In genomic region chr3:24678021-24678420, GRCh38 we compare ENCODE assay signal across 10 cellular contexts.
DNase-seq lines count a peak whose midpoint lies in the region; ATAC-seq and TF ChIP-seq lines count a peak whose summit lies in the region.
"Had no signal": no experiment of that assay in that cellular context is flagged by ENCODE, and none has a peak within 500 bp of the region (broad histone marks: within the 10 kb centered on the region; RNA-seq: fewer than 3 reads in every experiment).

No MANE protein-coding gene starts in this region.

- no peaks in the 10 kb centered on the region for H4K20me1 ChIP-seq in BLaER1 treated with 17β-estradiol and CSF1 and Interleukin-3, amounts not matched to agents 10 nM and 100 nM
- H4K20me1 ChIP-seq in HCT116 (ENCODE audit: insufficient read depth) (no peaks in the 10 kb centered on the region), hepatocyte (ENCODE audit: insufficient read depth, poor library complexity, severe bottlenecking) (no peaks in the 10 kb centered on the region)

- H3K79me2 ChIP-seq in HCT116 (ENCODE audit: insufficient read depth, low read length) (no peaks in the 10 kb centered on the region), hepatocyte (no peaks in the 10 kb centered on the region)

- in situ Hi-C loops in ACHN (cut with HindIII; ENCODE audit: low pct_ligation_motif_present, low pct_unique_long_range_greater_than_20kb, low sequenced_read_pairs) = no loop called here

- POLR2A ChIA-PET in HCT116 (lab: Charles Lee) = no interaction called here

- TF ChIP-seq CTCF in HCT116 (IDR thresholded peaks at IDR 0.05 in 2 of 3, conservative IDR thresholded peaks at IDR 0.05 in 1 of 3; ENCODE audit: borderline replicate concordance in 1 of 3, insufficient read depth in 1 of 3, low read depth in 2 of 3, low read length in 2 of 3) (no peak), RWPE2 (IDR thresholded peaks at IDR 0.05; ENCODE audit: poor library complexity, severe bottlenecking) (no peak), hepatocyte (IDR thresholded peaks at IDR 0.05; ENCODE audit: poor library complexity) (no peak), omental fat pad (IDR thresholded peaks at IDR 0.05) (no peak)

- WGBS in hepatocyte (ENCODE audit: low lambda C conversion rate, missing lambda C conversion rate) = 64% methylated on average over 2 of the region's 2 CpGs

- BruUV-seq in HCT116 (replicated peaks; lab: Mats Ljungman, UMichigan) = no TSS peak

- no peak for ATAC-seq in HCT116
- ATAC-seq in RWPE2 (ENCODE audit: low read depth) = no peak
- ATAC-seq in omental fat pad (ENCODE audit: low FRiP score) = no peak

- peaks cover 0 to 7% (median 0%) of the 10 kb centered on the region in 11 experiments; a peak in 2 of 22 replicates for H3K9me3 ChIP-seq in BLaER1 treated with 17β-estradiol and CSF1 and Interleukin-3, amounts not matched to agents 10 nM and 100 nM (replicated peaks in 1 of 11)
- H3K9me3 ChIP-seq in HCT116 (ENCODE audit: control insufficient read depth in 1 of 2, insufficient read depth in 1 of 2, low read depth in 1 of 2, low read length in 2 of 2) (no peaks in the 10 kb centered on the region), RWPE2 (ENCODE audit: severe bottlenecking) (no peaks in the 10 kb centered on the region), hepatocyte (ENCODE audit: low read depth) (no peaks in the 10 kb centered on the region)

- no peak for TF ChIP-seq RAD21 in HCT116 (IDR thresholded peaks at IDR 0.05; ENCODE audit: low read depth)

- H3K4me3 ChIP-seq in BLaER1 treated with 17β-estradiol and CSF1 and Interleukin-3, amounts not matched to agents 10 nM and 100 nM = peak overlapping the region in 8 of 10 experiments; percentile 24 to 60 (median 43); a peak in 12 of 20 replicates
- H3K4me3 ChIP-seq in HCT116 (replicated peaks in 1 of 2; ENCODE audit: low read depth in 1 of 2, low read length in 2 of 2) (no peak overlapping the region), RWPE2 (ENCODE audit: severe bottlenecking) (no peak overlapping the region), hepatocyte (no peak overlapping the region)
- H3K4me3 ChIP-seq: lung had no signal

- RAD21 ChIA-PET in HCT116 (lab: Charles Lee; ENCODE audit: low non-redundant PET in 1 of 2, low total read pairs in 2 of 2, uncharacterized antibody in 2 of 2, unreplicated experiment in 2 of 2) = no interaction called here

- H3K4me2 ChIP-seq in BLaER1 treated with 17β-estradiol and CSF1 and Interleukin-3, amounts not matched to agents 10 nM and 100 nM = peak overlapping the region; percentile 81 to 97 (median 93)
- peak overlapping the region; percentile 16; the same call in 1 of the 2 replicates for H3K4me2 ChIP-seq in HCT116 (ENCODE audit: low read length)
- peak overlapping the region; percentile 63 for H3K4me2 ChIP-seq in hepatocyte

- peaks cover 24 to 77% (median 50%) of the 10 kb centered on the region in 10 experiments for H3K4me1 ChIP-seq in BLaER1 treated with 17β-estradiol and CSF1 and Interleukin-3, amounts not matched to agents 10 nM and 100 nM
- H3K4me1 ChIP-seq in HCT116 (ENCODE audit: control insufficient read depth in 1 of 2, insufficient read depth in 2 of 2, low read length in 2 of 2) (peaks cover 0 to 6% of the 10 kb centered on the region in 2 experiments; a peak in 1 of 4 replicates), RWPE2 (ENCODE audit: insufficient read depth, poor library complexity, severe bottlenecking) (peaks cover 36% of the 10 kb centered on the region), hepatocyte (ENCODE audit: insufficient read depth) (peaks cover 6% of the 10 kb centered on the region)

- H3K9ac ChIP-seq in BLaER1 treated with 17β-estradiol and CSF1 and Interleukin-3, amounts not matched to agents 10 nM and 100 nM = peak overlapping the region in 10 of 11 experiments; percentile 48 to 88 (median 78); a peak in 20 of 22 replicates
- H3K9ac ChIP-seq in HCT116 (ENCODE audit: low read length) = no peak overlapping the region

- peak overlapping the region in 10 of 11 experiments; percentile 51 to 98 (median 90); a peak in 21 of 22 replicates for H3K27ac ChIP-seq in BLaER1 treated with 17β-estradiol and CSF1 and Interleukin-3, amounts not matched to agents 10 nM and 100 nM
- H3K27ac ChIP-seq in HCT116 (ENCODE audit: low read depth, low read length) = no peak overlapping the region
- peak overlapping the region; percentile 61 for H3K27ac ChIP-seq in RWPE2 (ENCODE audit: poor library complexity, severe bottlenecking)
- peak overlapping the region; percentile 62 for H3K27ac ChIP-seq in hepatocyte

- CTCF ChIA-PET in HCT116 (lab: Charles Lee) = interaction anchor here (0.6 kb wide), 1 partner anchor 676 kb away, joined by 3 read pairs; no protein-coding TSS in a partner anchor

- no peaks in the 10 kb centered on the region for H3K9me2 ChIP-seq in HCT116 (ENCODE audit: insufficient read depth)
- H3K9me2 ChIP-seq in hepatocyte (replicated peaks; ENCODE audit: insufficient read depth) = no peaks in the 10 kb centered on the region

- intact Hi-C loops in HCT116 (cut with micrococcal nuclease) = no loop called here

- DNase-seq in HCT116 (ENCODE audit: low read depth, low spot score) (no peak), RWPE2 (ENCODE audit: low spot score) (no peak), hepatocyte (ENCODE audit: low spot score) (no peak), omental fat pad (ENCODE audit: low spot score) (no peak), ACHN (no peak), NCI-H69 (lab: John Stamatoyannopoulos, UW) (no peak)
- no peak for DNase-seq in stimulated activated CD4-positive, alpha-beta T cell treated with anti-CD3 and anti-CD28 coated beads, Interleukin-2, amount 100 ng/mL, for 48 hours
- DNase-seq: MM.1S had no signal

- H2AFZ ChIP-seq in HCT116 (ENCODE audit: low read depth, low read length, poor library complexity, severe bottlenecking) (no peak overlapping the region), hepatocyte (peak overlapping the region; percentile 14)

- peaks cover 0 to 17% (median 0%) of the 10 kb centered on the region in 11 experiments; a peak in 4 of 22 replicates for H3K27me3 ChIP-seq in BLaER1 treated with 17β-estradiol and CSF1 and Interleukin-3, amounts not matched to agents 10 nM and 100 nM
- H3K27me3 ChIP-seq in HCT116 (ENCODE audit: insufficient read depth, low read length) (no peaks in the 10 kb centered on the region), RWPE2 (ENCODE audit: insufficient read depth, poor library complexity, severe bottlenecking) (no peaks in the 10 kb centered on the region), hepatocyte (no peaks in the 10 kb centered on the region)

- no peak for TF ChIP-seq POLR2A in HCT116 (IDR thresholded peaks at IDR 0.05; ENCODE audit: borderline replicate concordance, extremely low read depth, insufficient read depth, insufficient read length)

- no peaks in the 10 kb centered on the region for H3K36me3 ChIP-seq in BLaER1 treated with 17β-estradiol and CSF1 and Interleukin-3, amounts not matched to agents 10 nM and 100 nM
- H3K36me3 ChIP-seq in HCT116 (ENCODE audit: control insufficient read depth in 1 of 2, insufficient read depth in 2 of 2, low read length in 2 of 2) (no peaks in the 10 kb centered on the region), RWPE2 (ENCODE audit: low read depth) (no peaks in the 10 kb centered on the region), hepatocyte (replicated peaks; ENCODE audit: insufficient read depth, low read depth) (no peaks in the 10 kb centered on the region)

TF ChIP-seq in HCT116, 20 proteins besides CTCF, POLR2A, EP300 and RAD21:
- TF ChIP-seq FOSL1 (IDR thresholded peaks at IDR 0.05; ENCODE audit: low read depth) = no peak
- TF ChIP-seq TCF7L2 (IDR thresholded peaks at IDR 0.05; ENCODE audit: borderline replicate concordance, extremely low read depth, insufficient read depth, insufficient read length) = no peak
- TF ChIP-seq SP1 (IDR thresholded peaks at IDR 0.05; ENCODE audit: low read depth) = no peak
- TF ChIP-seq JUND (IDR thresholded peaks at IDR 0.05) = no peak
- no peak for TF ChIP-seq ELF1 (IDR thresholded peaks at IDR 0.05; ENCODE audit: borderline replicate concordance, low read depth)
TF ChIP-seq in HCT116: peak in this region for 0.

Comparison
In these comparisons a context has a peak if more than half of its experiments do, and no peak if none do; other contexts are left out.
1. H3K4me2 ChIP-seq: peak in every context shown above with its lines; median percentile 93 in BLaER1 treated with 17β-estradiol and CSF1 and Interleukin-3, amounts not matched to agents 10 nM and 100 nM; 63 in hepatocyte; 16 in HCT116.
2. H3K4me3 ChIP-seq: peak in BLaER1 treated with 17β-estradiol and CSF1 and Interleukin-3, amounts not matched to agents 10 nM and 100 nM (8 of 10); none in HCT116 (0 of 2), RWPE2 (single experiment) and hepatocyte (single experiment).